8 cellular contexts compared by ENCODE assay signal in the genomic region with DNA sequence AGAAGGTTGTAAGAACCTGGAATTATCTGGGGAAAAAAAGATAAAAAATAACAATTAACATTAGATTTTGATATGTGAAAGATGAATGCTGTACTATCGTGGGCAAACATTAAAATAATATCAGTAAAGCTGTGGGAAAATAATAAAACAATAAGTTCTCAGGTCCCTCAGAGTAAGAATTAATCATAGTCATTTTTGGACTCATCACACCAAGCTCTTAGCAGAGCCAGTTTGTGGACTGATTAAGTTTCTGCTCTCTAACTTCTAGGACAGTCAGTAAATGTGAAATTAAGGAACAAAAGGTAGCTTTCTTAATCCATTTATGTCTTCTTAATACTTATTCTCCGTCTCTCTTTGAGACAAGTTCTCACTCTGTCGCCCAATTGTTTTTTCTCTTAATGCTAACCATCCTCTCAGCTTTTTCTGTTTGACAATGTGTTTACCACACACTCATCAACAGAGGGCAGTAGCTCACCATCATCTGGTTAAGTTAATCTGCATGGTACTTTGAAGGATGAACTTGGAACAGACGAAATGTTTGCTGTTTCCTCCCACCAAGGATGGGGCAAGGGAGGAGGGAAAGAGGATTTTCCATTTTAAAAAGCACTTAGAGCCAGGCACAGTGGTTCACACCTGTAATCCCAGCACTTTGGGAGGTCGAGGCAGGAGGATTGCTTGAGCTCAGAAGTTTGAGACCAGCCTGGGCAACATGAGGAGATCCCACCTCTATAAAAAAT. TPM values are rescaled to one million over a fixed set of nuclear protein-coding genes. Genes with fewer than 3 reads are reported as not detected.
DNase-seq lines count a peak whose midpoint lies in the region; ATAC-seq, FAIRE-seq and TF ChIP-seq lines count a peak whose summit lies in the region.

No MANE protein-coding gene starts in this region.

- no peaks in the 10 kb centered on the region for H4K20me1 ChIP-seq in keratinocyte (ENCODE audit: control insufficient read depth, extremely low read depth, insufficient read depth, low read length)

- H3K4me1 ChIP-seq in BE2C = no peaks in the 10 kb centered on the region
- H3K4me1 ChIP-seq in keratinocyte (ENCODE audit: control insufficient read depth, extremely low read depth, insufficient read depth, low read length) = peaks cover 4% of the 10 kb centered on the region

- H3K4me3 ChIP-seq in BE2C (ENCODE audit: low read depth, low read length) = no peak overlapping the region
- H3K4me3 ChIP-seq in cardiac fibroblast (replicated peaks in 1 of 2; ENCODE audit: low read depth in 2 of 2, low read length in 2 of 2) = no peak overlapping the region
- no peak overlapping the region for H3K4me3 ChIP-seq in keratinocyte (ENCODE audit: control insufficient read depth in 2 of 3, extremely low read depth in 1 of 3, insufficient read depth in 2 of 3, low read depth in 1 of 3, low read length in 3 of 3)

- DNase-seq in BE2C (peak; percentile 59), NCI-H1105 (lab: John Stamatoyannopoulos, UW) (peak; percentile 52), T follicular helper cell (ENCODE audit: low read depth) (peak; percentile 37), cardiac fibroblast (ENCODE audit: low read depth in 2 of 2) (peak; percentile 89 to 90), keratinocyte (ENCODE audit: low read depth, low spot score) (peak; percentile 33)
- peak; percentile 40 for DNase-seq in stimulated activated CD8-positive, alpha-beta memory T cell treated with anti-CD3 and anti-CD28 coated beads, Interleukin-4, amount 100 ng/mL, for 48 hours

- H3K4me2 ChIP-seq in keratinocyte (ENCODE audit: control insufficient read depth, extremely low read depth, insufficient read depth, low read depth, low read length) = peak overlapping the region; percentile 28

- ATAC-seq in GM18499 (IDR thresholded peaks at IDR 0.05; ENCODE audit: insufficient read depth, unreplicated experiment) (peak; percentile 82), HG02840 (IDR thresholded peaks at IDR 0.05; ENCODE audit: low FRiP score, unreplicated experiment) (peak; percentile 79)

- H3K27me3 ChIP-seq in BE2C = peaks cover 45% of the 10 kb centered on the region
- H3K27me3 ChIP-seq in keratinocyte (ENCODE audit: control insufficient read depth, extremely low read depth, insufficient read depth, low read length) = peaks cover 9% of the 10 kb centered on the region

- TF ChIP-seq CTCF in BE2C (IDR thresholded peaks at IDR 0.05; ENCODE audit: low read depth, low read length) (peak; percentile 92), cardiac fibroblast (IDR thresholded peaks at IDR 0.05; ENCODE audit: low read depth, low read length) (peak; percentile 85), keratinocyte (optimal IDR thresholded peaks at IDR 0.05 in 1 of 3, IDR thresholded peaks at IDR 0.05 in 1 of 3, conservative IDR thresholded peaks at IDR 0.05 in 1 of 3; ENCODE audit: extremely low read depth in 1 of 3, insufficient read depth in 2 of 3, low read length in 3 of 3) (peak; percentile 69 to 87 (median 73))

- H3K9me3 ChIP-seq in BE2C = no peaks in the 10 kb centered on the region
- H3K9me3 ChIP-seq in keratinocyte (ENCODE audit: control insufficient read depth, low read depth, low read length) = no peaks in the 10 kb centered on the region

- no peak overlapping the region for H3K27ac ChIP-seq in keratinocyte (ENCODE audit: control insufficient read depth, insufficient read depth, low read length)

- dilution Hi-C loops in keratinocyte (cut with MboI; ENCODE audit: extremely low pct_ligation_motif_present, low sequenced_read_pairs) = no loop called here

- H3K36me3 ChIP-seq in BE2C (no peaks in the 10 kb centered on the region), keratinocyte (ENCODE audit: control insufficient read depth in 2 of 2, extremely low read depth in 1 of 2, insufficient read depth in 2 of 2, low read length in 2 of 2) (no peaks in the 10 kb centered on the region)

- H3K79me2 ChIP-seq in keratinocyte (ENCODE audit: control insufficient read depth, insufficient read depth, low read length) = no peaks in the 10 kb centered on the region

- peak; percentile 80 for FAIRE-seq in keratinocyte (lab: Jason Lieb, UNC)

- H3K9me1 ChIP-seq in keratinocyte (ENCODE audit: control insufficient read depth, extremely low read depth, insufficient read depth, low read length) = no peaks in the 10 kb centered on the region

- peak overlapping the region; percentile 31 for H2AFZ ChIP-seq in keratinocyte (ENCODE audit: control insufficient read depth, low read length)

- no peak overlapping the region for H3K9ac ChIP-seq in keratinocyte (ENCODE audit: control insufficient read depth, extremely low read depth, insufficient read depth, low read length)

RNA-seq across cellular contexts. Expression of a gene that starts 5.3 kb away (rescaled TPM):
- 3.1 TPM for polyA plus RNA-seq in BE2C (2012; ENCODE audit: insufficient read depth, insufficient read length, low read depth)
- 23.9 to 30.8 TPM (median 29.2 TPM) in 3 replicates for polyA plus RNA-seq in keratinocyte
- polyA plus RNA-seq in keratinocyte (2011; ENCODE audit: low read depth) = 3.3 TPM
- polyA plus RNA-seq in keratinocyte (2011; cell fraction: cytosol; rRNA removed) = 22.7 and 31.3 TPM in 2 replicates
- polyA plus RNA-seq in keratinocyte (2011; cell fraction: nucleus; rRNA removed) = 24.3 and 26.9 TPM in 2 replicates
- 6.6 and 20.8 TPM in 2 replicates for polyA plus RNA-seq in keratinocyte (2012; ENCODE audit: low replicate concordance)
- 18.2 to 38.8 TPM (median 35.4 TPM) in 3 replicates for polyA minus RNA-seq in keratinocyte
- 17.1 TPM for polyA minus RNA-seq in keratinocyte (2011; cell fraction: cytosol; rRNA and poly(A)+ RNA removed)
- 14.8 and 25.1 TPM in 2 replicates for polyA minus RNA-seq in keratinocyte (2011; cell fraction: nucleus; rRNA and poly(A)+ RNA removed)

Comparison
In these comparisons a context has a peak if more than half of its experiments do, and no peak if none do; other contexts are left out.
1. DNase-seq: peak in every context shown above with its lines; median percentile 90 in cardiac fibroblast; 59 in BE2C; 52 in NCI-H1105; 40 in stimulated activated CD8-positive, alpha-beta memory T cell treated with anti-CD3 and anti-CD28 coated beads, Interleukin-4, amount 100 ng/mL, for 48 hours; 37 in T follicular helper cell; 33 in keratinocyte.